Comparison of ENCODE assay signal across 8 cellular contexts in genomic region chr19:41795031-41795461, GRCh38. TPM values are rescaled to one million over a fixed set of nuclear protein-coding genes. Genes with fewer than 3 reads are reported as not detected.
DNase-seq lines count a peak whose midpoint lies in the region; ATAC-seq and TF ChIP-seq lines count a peak whose summit lies in the region.

No MANE protein-coding gene starts in this region.

- H3K9me3 ChIP-seq in A673 (ENCODE audit: low read depth, low read length, poor library complexity, severe bottlenecking): no peaks in the 10 kb centered on the region

- no TSS peak for BruUV-seq in A673 (replicated peaks; lab: Mats Ljungman, UMichigan)

- no peak overlapping the region for H3K4me3 ChIP-seq in A673 (ENCODE audit: low read depth, low read length, poor library complexity, severe bottlenecking)
- no peak overlapping the region for H3K4me3 ChIP-seq in choroid plexus epithelial cell (ENCODE audit: low read depth, low read length)

- no peaks in the 10 kb centered on the region for H3K27me3 ChIP-seq in A673 (replicated peaks; ENCODE audit: insufficient read depth, low read depth, low read length, poor library complexity)

- intact Hi-C loops in A673 (cut with micrococcal nuclease; ENCODE audit: unreplicated experiment): loop anchor here (2.0 to 10.0 kb wide), 2 partner anchors 26 to 160 kb away; partner anchors contain the start of gene RABAC1
- intact Hi-C loops in activated B cell treated with CpG ODN at 0.5 μM for 24 hours (cut with micrococcal nuclease): no loop called here

- DNase-seq in A673 (ENCODE audit: low spot score) (peak; percentile 81), NCI-H2107 (lab: John Stamatoyannopoulos, UW) (peak; percentile 42), activated B cell treated with CpG ODN at 0.5 μM for 24 hours (no peak), choroid plexus epithelial cell (ENCODE audit: low read depth) (peak; percentile 56), lung microvascular endothelial cell (ENCODE audit: low read depth in 2 of 2) (peak; percentile 42 to 50)
- DNase-seq in stimulated activated CD8-positive, alpha-beta memory T cell treated with anti-CD3 and anti-CD28 coated beads, Interleukin-7, amount 100 ng/mL, for 1 hour (ENCODE audit: low read depth in 2 of 2): peak; percentile 19 to 22

- ATAC-seq in GM18511 (IDR thresholded peaks at IDR 0.05; ENCODE audit: unreplicated experiment) (peak; percentile 52), activated B cell treated with CpG ODN at 0.5 μM for 24 hours (ENCODE audit: low read depth) (peak; percentile 97), GM21390 (IDR thresholded peaks at IDR 0.05; ENCODE audit: unreplicated experiment) (no peak)

- H3K36me3 ChIP-seq in A673 (ENCODE audit: insufficient read depth, low read length, poor library complexity, severe bottlenecking): no peaks in the 10 kb centered on the region

- POLR2A ChIA-PET in A673 (lab: Charles Lee; ENCODE audit: low non-redundant PET): no interaction called here
- POLR2A ChIA-PET in activated B cell treated with CpG ODN at 0.5 μM for 24 hours (lab: Charles Lee): interaction anchor here (1.0 to 1.5 kb wide), 3 partner anchors 9 to 16 kb away, joined by 3 read pairs; no protein-coding TSS in a partner anchor

- peak; percentile 90 for TF ChIP-seq CTCF in A673 (conservative IDR thresholded peaks at IDR 0.05; ENCODE audit: low read depth, low read length)
- TF ChIP-seq CTCF in activated B cell treated with CpG ODN at 0.5 μM for 24 hours (IDR thresholded peaks at IDR 0.05): no peak
- TF ChIP-seq CTCF in choroid plexus epithelial cell (conservative IDR thresholded peaks at IDR 0.05; ENCODE audit: low read depth, low read length): peak; percentile 79

- H3K36me3 Mint-ChIP-seq in activated B cell treated with CpG ODN at 0.5 μM for 24 hours (ENCODE audit: low read depth): no peaks in the 10 kb centered on the region

- no peak overlapping the region for H3K27ac ChIP-seq in A673 (ENCODE audit: low read depth, low read length, poor library complexity, severe bottlenecking)

- H3K27me3 Mint-ChIP-seq in activated B cell treated with CpG ODN at 0.5 μM for 24 hours: peaks cover 17% of the 10 kb centered on the region

- CTCF ChIA-PET in A673 (lab: Charles Lee): interaction anchor here (0.6 to 1.2 kb wide), 2 partner anchors 18 to 26 kb away, joined by 3 to 13 read pairs; no protein-coding TSS in a partner anchor
- CTCF ChIA-PET in activated B cell treated with CpG ODN at 0.5 μM for 24 hours (lab: Charles Lee): interaction anchor here (0.7 to 6.4 kb wide), 15 partner anchors 9 to 157 kb away, joined by 3 to 206 read pairs (median 5); no protein-coding TSS in a partner anchor

- H3K4me3 Mint-ChIP-seq in activated B cell treated with CpG ODN at 0.5 μM for 24 hours: no peak overlapping the region

- H3K4me1 Mint-ChIP-seq in activated B cell treated with CpG ODN at 0.5 μM for 24 hours: peaks cover 9% of the 10 kb centered on the region

- no peaks in the 10 kb centered on the region for H3K9me3 Mint-ChIP-seq in activated B cell treated with CpG ODN at 0.5 μM for 24 hours

- no peaks in the 10 kb centered on the region for H3K4me1 ChIP-seq in A673 (ENCODE audit: insufficient read depth, low read length, poor library complexity, severe bottlenecking)

- H3K27ac Mint-ChIP-seq in activated B cell treated with CpG ODN at 0.5 μM for 24 hours: no peak overlapping the region

RNA-seq across cellular contexts. Expression of gene CEACAM3, which starts 1.3 kb away (rescaled TPM):
- total RNA-seq in A673 (2021) (not detected in 2 replicates), activated B cell treated with CpG ODN at 0.5 μM for 24 hours (not detected in 2 replicates), lung microvascular endothelial cell (not detected in 2 replicates)

RNA-seq across cellular contexts. Expression of gene CEACAM6, which starts 39.7 kb away (rescaled TPM):
- total RNA-seq in A673 (2021) (2.1 and 2.4 TPM in 2 replicates), activated B cell treated with CpG ODN at 0.5 μM for 24 hours (not detected in 2 replicates), lung microvascular endothelial cell (not detected in 2 replicates)

RNA-seq across cellular contexts. Expression of gene LYPD4, which starts 49.4 kb away (rescaled TPM):
- total RNA-seq in A673 (2021) (not detected in 2 replicates), activated B cell treated with CpG ODN at 0.5 μM for 24 hours (not detected in 2 replicates), lung microvascular endothelial cell (not detected in 2 replicates)

RNA-seq across cellular contexts. Expression of gene DMRTC2, which starts 49.8 kb away (rescaled TPM):
- total RNA-seq in A673 (2021): not detected in 2 replicates
- total RNA-seq in activated B cell treated with CpG ODN at 0.5 μM for 24 hours: not detected in 2 replicates
- total RNA-seq in lung microvascular endothelial cell: not detected in 2 replicates
